In the genomic region with DNA sequence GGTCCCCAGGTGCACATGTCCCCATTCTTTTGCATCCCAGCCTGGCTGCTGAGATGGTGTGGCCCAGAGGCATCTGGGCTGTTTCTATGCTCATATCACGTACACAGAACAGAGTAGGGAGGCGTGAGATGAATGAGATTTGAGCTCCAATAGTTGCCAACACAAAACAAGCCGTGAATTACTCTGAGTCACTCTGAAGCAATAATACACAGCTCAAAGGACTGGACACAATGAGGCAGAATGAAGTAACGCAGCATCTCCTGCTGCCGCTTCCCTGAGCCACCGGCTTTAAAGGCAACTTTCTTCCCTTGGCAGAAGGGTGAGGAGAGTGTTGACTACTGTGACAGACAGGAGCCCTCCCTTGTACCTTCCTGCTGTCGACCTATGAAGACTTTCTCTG, we compare ENCODE assay signal across 14 cellular contexts. TPM values are rescaled to one million over a fixed set of nuclear protein-coding genes. Genes with fewer than 3 reads are reported as not detected.
DNase-seq lines count a peak whose midpoint lies in the region; ATAC-seq and TF ChIP-seq lines count a peak whose summit lies in the region.
"Had no signal": no experiment of that assay in that cellular context is flagged by ENCODE, and none has a peak within 500 bp of the region (broad histone marks: within the 10 kb centered on the region; RNA-seq: fewer than 3 reads in every experiment).

No MANE protein-coding gene starts in this region.

- H3K27me3 ChIP-seq in cardiac muscle cell: no peaks in the 10 kb centered on the region
- H3K27me3 ChIP-seq in mammary epithelial cell (ENCODE audit: insufficient read depth, low read length): no peaks in the 10 kb centered on the region
- H3K27me3 ChIP-seq: MG63 had no signal

- no TSS peak for BruUV-seq in mammary epithelial cell (replicated peaks; lab: Mats Ljungman, UMichigan)

- no peaks in the 10 kb centered on the region for H4K20me1 ChIP-seq in mammary epithelial cell (ENCODE audit: insufficient read depth, low read length)

- H3K9me3 ChIP-seq in cardiac muscle cell (ENCODE audit: low read depth) (no peaks in the 10 kb centered on the region), mammary epithelial cell (replicated peaks; ENCODE audit: insufficient read depth, low read length) (no peaks in the 10 kb centered on the region)
- H3K9me3 ChIP-seq: MG63 had no signal

- dilution Hi-C loops in mammary epithelial cell (cut with HindIII; ENCODE audit: low sequenced_read_pairs): no loop called here

- no peaks in the 10 kb centered on the region for H3K79me2 ChIP-seq in mammary epithelial cell (ENCODE audit: insufficient read depth, low read length)

- peak in 1 of 2 donors; percentile 90 for DNase-seq in cardiac muscle cell (ENCODE audit: low read depth in 1 of 2, low spot score in 1 of 2)
- no peak for DNase-seq in cardiac septum (ENCODE audit: low spot score)
- DNase-seq in mammary epithelial cell: peak; percentile 43
- peak; percentile 30 for DNase-seq in inferior parietal cortex (ENCODE audit: extremely low spot score)
- DNase-seq in NCI-H1105 treated with DMSO at 0.1 percent for 48 hours (lab: John Stamatoyannopoulos, UW): no peak
- no peak for DNase-seq in iPS-NIHi11 (ENCODE audit: low spot score)
- no peak for DNase-seq in GM03348 (ENCODE audit: low spot score)
- DNase-seq: MG63; NCI-H2107; NK-92 treated with Interleukin-12 subunit alpha and Interleukin-12 subunit beta, amount 100 ng/mL, for 24 hours; SHP77 treated with DMSO at 0.1 percent for 48 hours had no signal

- WGBS in mammary epithelial cell (ENCODE audit: low coverage, missing lambda C conversion rate): 86% methylated on average over 7 of the region's 7 CpGs

- H3K27ac ChIP-seq in cardiac muscle cell: no peak overlapping the region
- peak overlapping the region; percentile 40 for H3K27ac ChIP-seq in mammary epithelial cell (ENCODE audit: insufficient read depth, low read depth, low read length)

- H2AFZ ChIP-seq in mammary epithelial cell (ENCODE audit: low read depth, low read length): no peak overlapping the region

- no peaks in the 10 kb centered on the region for H3K4me1 ChIP-seq in cardiac muscle cell (ENCODE audit: low read depth)
- H3K4me1 ChIP-seq in mammary epithelial cell (ENCODE audit: insufficient read depth, low read length): peaks cover 20% of the 10 kb centered on the region

- in situ Hi-C loops in mammary epithelial cell (cut with MboI; ENCODE audit: low sequenced_read_pairs in 2 of 2): no loop called here

- H3K36me3 ChIP-seq in cardiac muscle cell: peaks cover 53% of the 10 kb centered on the region
- H3K36me3 ChIP-seq in mammary epithelial cell (ENCODE audit: insufficient read depth, low read length): peaks cover 14% of the 10 kb centered on the region

- ATAC-seq in HG03139 (IDR thresholded peaks at IDR 0.05; ENCODE audit: unreplicated experiment): no peak
- ATAC-seq: activated T-helper 17 cell treated with anti-CD3 and anti-CD28 coated beads, Interleukin-2, amount 50 U/mL, for 72 hours had no signal

- TF ChIP-seq CTCF in cardiac muscle cell (IDR thresholded peaks at IDR 0.05; ENCODE audit: low read depth, low read length): peak; percentile 5
- TF ChIP-seq CTCF in mammary epithelial cell (conservative IDR thresholded peaks at IDR 0.05 in 1 of 2, IDR thresholded peaks at IDR 0.05 in 1 of 2; ENCODE audit: extremely low read depth in 1 of 2, insufficient read depth in 1 of 2, low read depth in 1 of 2, low read length in 2 of 2): no peak

- CTCF ChIA-PET in mammary epithelial cell (lab: Charles Lee; ENCODE audit: low non-redundant PET): no interaction called here

- no peak overlapping the region for H3K4me2 ChIP-seq in mammary epithelial cell (ENCODE audit: insufficient read depth, low read depth, low read length)

- no peak overlapping the region for H3K9ac ChIP-seq in mammary epithelial cell (ENCODE audit: insufficient read depth, low read length)

- H3K4me3 ChIP-seq in cardiac muscle cell (no peak overlapping the region), mammary epithelial cell (replicated peaks in 1 of 3; ENCODE audit: insufficient read depth in 1 of 3, low read depth in 2 of 3, low read length in 3 of 3) (no peak overlapping the region)
- H3K4me3 ChIP-seq: lung, MG63 had no signal

- intact Hi-C loops in cardiac septum (cut with DNase I) (no loop called here), mammary epithelial cell (cut with micrococcal nuclease) (no loop called here)

RNA-seq across cellular contexts. Expression of a gene that starts 33.9 kb away (rescaled TPM):
- total RNA-seq in cardiac muscle cell: 1.7 and 3.0 TPM in 2 replicates
- polyA plus RNA-seq in cardiac muscle cell: 1.2 TPM in 1 of 2 replicates, not detected in the other
- 0.38 TPM for total RNA-seq in cardiac septum
- total RNA-seq in mammary epithelial cell: 1 to 10 TPM in 1 of 2 donors, under 1 TPM in 1; 0.61 to 1.8 TPM
- 0.03 TPM for polyA plus RNA-seq in mammary epithelial cell
- not detected for polyA minus RNA-seq in mammary epithelial cell

Comparison
In these comparisons a context has a peak if more than half of its experiments do, and no peak if none do; other contexts are left out.
1. DNase-seq: peak in mammary epithelial cell (single experiment) and inferior parietal cortex (single experiment); none in cardiac septum (single experiment), NCI-H1105 treated with DMSO at 0.1 percent for 48 hours (single experiment), iPS-NIHi11 (single experiment) and GM03348 (single experiment).